24 cellular contexts compared by ENCODE assay signal in the genomic region with DNA sequence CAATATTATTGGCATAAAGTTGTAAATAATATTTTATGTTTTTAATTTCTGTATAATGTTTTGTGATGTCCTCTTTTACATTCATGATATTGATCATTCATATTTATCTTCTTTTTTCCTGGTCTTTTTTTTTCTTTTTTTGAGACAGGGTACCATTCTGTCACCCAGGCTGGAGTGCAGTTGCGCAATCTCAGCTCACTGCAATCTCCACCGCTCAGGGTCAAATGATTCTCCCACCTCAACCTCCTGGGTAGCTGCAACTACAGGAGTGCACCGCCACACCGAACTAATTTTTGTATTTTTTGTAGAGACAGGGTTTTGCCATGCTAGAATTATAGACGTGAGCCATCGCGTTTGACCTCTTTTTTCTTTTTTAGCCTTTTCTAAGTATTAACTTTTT. TPM values are rescaled to one million over a fixed set of nuclear protein-coding genes. Genes with fewer than 3 reads are reported as not detected.
DNase-seq lines count a peak whose midpoint lies in the region; ATAC-seq, FAIRE-seq and TF ChIP-seq lines count a peak whose summit lies in the region.
"Had no signal": no experiment of that assay in that cellular context is flagged by ENCODE, and none has a peak within 500 bp of the region (broad histone marks: within the 10 kb centered on the region; RNA-seq: fewer than 3 reads in every experiment).

No MANE protein-coding gene starts in this region.

- TF ChIP-seq POLR2A in HepG2 (IDR thresholded peaks at IDR 0.05; ENCODE audit: insufficient read depth in 1 of 2, low read depth in 2 of 2, low read length in 2 of 2) (no peak), right lobe of liver (IDR thresholded peaks at IDR 0.05) (no peak), IMR-90 (IDR thresholded peaks at IDR 0.05; ENCODE audit: low read depth, low read length) (no peak), K562 (conservative IDR thresholded peaks at IDR 0.05) (no peak)

- H3K4me2 ChIP-seq in HepG2 (ENCODE audit: low read depth, low read length) (no peak overlapping the region), IMR-90 (ENCODE audit: low read depth, low read length) (no peak overlapping the region), K562 (ENCODE audit: insufficient read depth, low read length) (no peak overlapping the region)
- H3K4me2 ChIP-seq: BLaER1 had no signal

- H4K91ac ChIP-seq in IMR-90 (ENCODE audit: insufficient read depth, low read depth, low read length), result no peak overlapping the region

- H2AK9ac ChIP-seq in IMR-90 (replicated peaks; ENCODE audit: low read depth, low read length, poor library complexity), result no peak overlapping the region

- no peak overlapping the region for H2BK5ac ChIP-seq in IMR-90 (ENCODE audit: low read depth, low read length, poor library complexity, severe bottlenecking)

- H2BK15ac ChIP-seq in IMR-90 (ENCODE audit: low read depth, low read length), result no peak overlapping the region

- CTCF ChIA-PET in HepG2 (lab: Yijun Ruan, JAX; ENCODE audit: low intra/inter-chr PET ratio, low total read pairs), result no interaction called here
- CTCF ChIA-PET in IMR-90 (lab: Yijun Ruan, JAX), result no interaction called here
- CTCF ChIA-PET in K562 (lab: Yijun Ruan, JAX; ENCODE audit: low intra/inter-chr PET ratio), result no interaction called here

- no peaks in the 10 kb centered on the region for H4K20me1 ChIP-seq in HepG2 (ENCODE audit: insufficient read depth, low read length)
- no peaks in the 10 kb centered on the region for H4K20me1 ChIP-seq in IMR-90 (ENCODE audit: insufficient read depth, low read length)
- no peaks in the 10 kb centered on the region for H4K20me1 ChIP-seq in K562 (replicated peaks; ENCODE audit: control insufficient read depth, insufficient read depth, low read length)
- H4K20me1 ChIP-seq: BLaER1 had no signal

- H2AK5ac ChIP-seq in IMR-90 (ENCODE audit: low read depth, low read length), result no peak overlapping the region

- H3K9me3 ChIP-seq in HepG2 (ENCODE audit: low read length) (peaks cover 24% of the 10 kb centered on the region), right lobe of liver (no peaks in the 10 kb centered on the region), IMR-90 (ENCODE audit: control insufficient read depth, insufficient read depth, low read length) (peaks cover 8% of the 10 kb centered on the region), K562 (replicated peaks; ENCODE audit: control insufficient read depth, insufficient read depth, low read depth, low read length) (no peaks in the 10 kb centered on the region; the same call in none of the 2 replicates)
- H3K9me3 ChIP-seq: BE2C had no signal

- no peak overlapping the region for H3K23ac ChIP-seq in IMR-90 (ENCODE audit: low read depth, low read length)

- intact Hi-C loops in HepG2 (cut with micrococcal nuclease; ENCODE audit: unreplicated experiment), result no loop called here
- intact Hi-C loops in right lobe of liver (cut with DNase I), result no loop called here
- intact Hi-C loops in IMR-90 (cut with micrococcal nuclease), result no loop called here
- intact Hi-C loops in K562 (cut with micrococcal nuclease), result no loop called here

- H3K4me3 ChIP-seq in HepG2 (replicated peaks in 1 of 3; ENCODE audit: insufficient read depth in 1 of 3, low read depth in 2 of 3, low read length in 3 of 3) (no peak overlapping the region), right lobe of liver (no peak overlapping the region), IMR-90 (ENCODE audit: insufficient read depth, low read depth, low read length) (no peak overlapping the region), K562 (no peak overlapping the region)
- H3K4me3 ChIP-seq: BLaER1 had no signal

- H3K56ac ChIP-seq in IMR-90 (ENCODE audit: extremely low read depth, insufficient read depth, low read length), result no peak overlapping the region

- no TSS peak for BruUV-seq in HepG2 (replicated peaks; lab: Mats Ljungman, UMichigan)
- BruUV-seq in IMR-90 (replicated peaks; lab: Mats Ljungman, UMichigan), result no TSS peak
- no TSS peak for BruUV-seq in K562 (replicated peaks; lab: Mats Ljungman, UMichigan)

- H4K8ac ChIP-seq in IMR-90 (ENCODE audit: low read depth in 2 of 2, low read length in 2 of 2), result no peak overlapping the region

- TF ChIP-seq CTCF in HepG2 (CRISPR knock-in tag; IDR thresholded peaks at IDR 0.05) (no peak), right lobe of liver (IDR thresholded peaks at IDR 0.05) (no peak), IMR-90 (conservative IDR thresholded peaks at IDR 0.05; ENCODE audit: low read depth, low read length) (no peak), K562 (IDR thresholded peaks at IDR 0.05 in 2 of 3, conservative IDR thresholded peaks at IDR 0.05 in 1 of 3; ENCODE audit: insufficient read depth in 2 of 3, low read depth in 1 of 3, low read length in 3 of 3) (no peak)

- H3K27me3 ChIP-seq in HepG2 (ENCODE audit: control insufficient read depth in 1 of 2, insufficient read depth in 2 of 2, low read length in 2 of 2), result no peaks in the 10 kb centered on the region
- no peaks in the 10 kb centered on the region for H3K27me3 ChIP-seq in right lobe of liver
- H3K27me3 ChIP-seq in IMR-90 (ENCODE audit: control insufficient read depth, insufficient read depth, low read length), result no peaks in the 10 kb centered on the region
- H3K27me3 ChIP-seq in K562 (ENCODE audit: control insufficient read depth in 2 of 2, insufficient read depth in 2 of 2, low read length in 2 of 2), result no peaks in the 10 kb centered on the region
- H3K27me3 ChIP-seq: BE2C, BLaER1 had no signal

- H3K4me1 ChIP-seq in HepG2 (ENCODE audit: insufficient read depth, low read length) (no peaks in the 10 kb centered on the region), right lobe of liver (no peaks in the 10 kb centered on the region), IMR-90 (ENCODE audit: control insufficient read depth, insufficient read depth, low read length) (no peaks in the 10 kb centered on the region), K562 (replicated peaks in 1 of 2; ENCODE audit: control insufficient read depth in 2 of 2, insufficient read depth in 2 of 2, low read length in 2 of 2) (no peaks in the 10 kb centered on the region)
- H3K4me1 ChIP-seq: BE2C, BLaER1 had no signal

- H3K79me2 ChIP-seq in HepG2 (ENCODE audit: insufficient read depth, low read length), result no peaks in the 10 kb centered on the region
- no peaks in the 10 kb centered on the region for H3K79me2 ChIP-seq in K562 (ENCODE audit: control insufficient read depth, insufficient read depth, low read length)

- TF ChIP-seq EP300 in HepG2 (IDR thresholded peaks at IDR 0.05; ENCODE audit: low read depth in 2 of 2, low read length in 2 of 2) (no peak), HepG2 (CRISPR knock-in tag; IDR thresholded peaks at IDR 0.05; ENCODE audit: borderline replicate concordance) (no peak), K562 (IDR thresholded peaks at IDR 0.05; ENCODE audit: low read length) (no peak)

- no peak overlapping the region for H3K18ac ChIP-seq in IMR-90 (ENCODE audit: low read depth, low read length)

- POLR2A ChIA-PET in HepG2 (lab: Yijun Ruan, JAX) (interaction anchor here (1.3 kb wide), 1 partner anchor 52 kb away, joined by 3 read pairs; the partner anchor contains the start of gene USF3), IMR-90 (lab: Charles Lee; ENCODE audit: unreplicated experiment) (no interaction called here), K562 (lab: Yijun Ruan, JAX) (no interaction called here)

- H3K9ac ChIP-seq in HepG2 (ENCODE audit: insufficient read depth, low read depth, low read length) (no peak overlapping the region), IMR-90 (ENCODE audit: low read depth, low read length) (no peak overlapping the region), K562 (ENCODE audit: insufficient read depth in 1 of 2, low read depth in 2 of 2, low read length in 2 of 2) (no peak overlapping the region)
- H3K9ac ChIP-seq: BLaER1 had no signal

- H3K79me1 ChIP-seq in IMR-90 (ENCODE audit: low read depth in 1 of 2, low read length in 2 of 2), result no peaks in the 10 kb centered on the region

- H2BK20ac ChIP-seq in IMR-90 (ENCODE audit: low read depth, low read length), result no peak overlapping the region

- dilution Hi-C loops in IMR-90 (cut with HindIII; ENCODE audit: low sequenced_read_pairs, unreplicated experiment), result no loop called here

- H3K14ac ChIP-seq in IMR-90 (replicated peaks; ENCODE audit: low read depth, low read length), result no peak overlapping the region

- TF ChIP-seq RAD21 in HepG2 (CRISPR knock-in tag; IDR thresholded peaks at IDR 0.05) (no peak), IMR-90 (IDR thresholded peaks at IDR 0.05; ENCODE audit: low read length) (no peak), K562 (CRISPR knock-in tag; conservative IDR thresholded peaks at IDR 0.05 in 1 of 2, IDR thresholded peaks at IDR 0.05 in 1 of 2) (no peak)

- H3K9me1 ChIP-seq in IMR-90 (ENCODE audit: insufficient read depth, low read length) (no peaks in the 10 kb centered on the region), K562 (ENCODE audit: control insufficient read depth, insufficient read depth, low read length) (no peaks in the 10 kb centered on the region)

- no peak overlapping the region for H3K27ac ChIP-seq in HepG2 (ENCODE audit: extremely low read length, insufficient read depth, low read length)
- H3K27ac ChIP-seq in right lobe of liver, result no peak overlapping the region
- no peak overlapping the region for H3K27ac ChIP-seq in IMR-90 (ENCODE audit: insufficient read depth, low read length)
- H3K27ac ChIP-seq in K562 (ENCODE audit: extremely low read depth, low read depth, low read length), result no peak overlapping the region
- H3K27ac ChIP-seq: BLaER1 had no signal

- no peak overlapping the region for H3K4ac ChIP-seq in IMR-90 (ENCODE audit: low read depth, low read length)

- ATAC-seq in HepG2, result no peak
- no peak for ATAC-seq in right lobe of liver
- ATAC-seq in IMR-90 (ENCODE audit: low read depth), result no peak
- no peak for ATAC-seq in K562
- ATAC-seq in GM21381 (IDR thresholded peaks at IDR 0.05; ENCODE audit: unreplicated experiment), result no peak
- no peak for ATAC-seq in HG02938 (IDR thresholded peaks at IDR 0.05; ENCODE audit: unreplicated experiment)

- in situ Hi-C loops in HepG2 (cut with HindIII; ENCODE audit: extremely low pct_ligation_motif_present, low pct_unique_long_range_greater_than_20kb) (no loop called here), IMR-90 (cut with MboI; ENCODE audit: low sequenced_read_pairs) (no loop called here), K562 (cut with MboI) (no loop called here)

- H2AFZ ChIP-seq in HepG2 (ENCODE audit: low read length), result no peak overlapping the region
- no peak overlapping the region for H2AFZ ChIP-seq in IMR-90 (replicated peaks; ENCODE audit: low read length, poor library complexity)
- H2AFZ ChIP-seq in K562 (ENCODE audit: low read depth, low read length), result no peak overlapping the region

- no peaks in the 10 kb centered on the region for H3K36me3 ChIP-seq in HepG2 (replicated peaks in 1 of 2; ENCODE audit: control insufficient read depth in 1 of 2, insufficient read depth in 2 of 2, low read length in 2 of 2)
- H3K36me3 ChIP-seq in right lobe of liver, result no peaks in the 10 kb centered on the region
- no peaks in the 10 kb centered on the region for H3K36me3 ChIP-seq in IMR-90 (ENCODE audit: control insufficient read depth, insufficient read depth, low read length)
- no peaks in the 10 kb centered on the region for H3K36me3 ChIP-seq in K562 (ENCODE audit: control insufficient read depth, insufficient read depth, low read length)
- H3K36me3 ChIP-seq: BE2C, BLaER1 had no signal

- no peak overlapping the region for H4K5ac ChIP-seq in IMR-90 (ENCODE audit: low read depth, low read length)

- WGBS in HepG2 (ENCODE audit: low lambda C conversion rate), result 91% methylated on average over 7 of the region's 7 CpGs
- 91% methylated on average over 7 of the region's 7 CpGs for WGBS in right lobe of liver (ENCODE audit: insufficient coverage, low coverage, low lambda C conversion rate, missing lambda C conversion rate)
- WGBS in IMR-90 (ENCODE audit: extremely low coverage in 2 of 2, insufficient read length in 1 of 2), 2 experiments, result no CpG with 5 or more reads among the region's 7 CpGs
- 0% methylated on average over 1 of the region's 7 CpGs for WGBS in K562 (ENCODE audit: insufficient coverage, low coverage, missing lambda C conversion rate)

- DNase-seq in HepG2 (ENCODE audit: low spot score) (no peak), right lobe of liver (no peak), IMR-90 (no peak), K562 (ENCODE audit: extremely low read depth in 1 of 4, low spot score in 3 of 4) (no peak), GM03348 (ENCODE audit: low spot score) (no peak)
- DNase-seq: 8988T; ACHN; BE2C; C1 segment of cervical spinal cord; CD4-positive, alpha-beta memory T cell; CD4-positive, CD25-positive, alpha-beta regulatory T cell; CD8-positive, alpha-beta memory T cell; COR-L47; DMS 273 treated with DMSO at 0.1 percent for 48 hours; DMS153; DMS53; DMS79; DND-41; EL; GDM1 had no signal

- H2BK120ac ChIP-seq in IMR-90 (ENCODE audit: low read depth, low read length), result no peak overlapping the region

- no peak for FAIRE-seq in HepG2 (lab: Jason Lieb, UNC)
- no peak for FAIRE-seq in K562 (lab: Jason Lieb, UNC)
- FAIRE-seq: GM19239 had no signal

RNA-seq across cellular contexts. Expression of gene USF3, which starts 52.9 kb away (rescaled TPM):
- total RNA-seq in HepG2 (2016; rRNA removed; fragmentation: Illumina TruSeq; extraction: Trizol) (6.3 and 13.3 TPM in 2 replicates), right lobe of liver (10 to 100 TPM; 12.1 to 20.3 (median 17.6) TPM), IMR-90 (2012; rRNA removed) (5.2 and 6.1 TPM in 2 replicates), K562 (2014; rRNA removed) (2.3 and 2.4 TPM in 2 replicates), K562 (2014; rRNA removed; fragmentation: Illumina TruSeq; extraction: Trizol) (3.1 and 3.7 TPM in 2 replicates), K562 (2015; rRNA removed; fragmentation: Illumina TruSeq; extraction: Trizol) (4.4 and 4.7 TPM in 2 replicates), K562 (2021) (3.9 and 4.4 TPM in 2 replicates)
- 0.81 and 1.1 TPM in 2 replicates for total RNA-seq in HepG2 (2016; cell fraction: cytosol; rRNA removed; fragmentation: Illumina TruSeq; extraction: Trizol; ENCODE audit: low read depth)
- 6.2 and 13.4 TPM in 2 replicates for total RNA-seq in HepG2 (2016; cell fraction: insoluble cytoplasmic fraction; rRNA removed; fragmentation: Illumina TruSeq; extraction: Trizol)
- 3.6 and 3.8 TPM in 2 replicates for total RNA-seq in HepG2 (2016; cell fraction: membrane; rRNA removed; fragmentation: Illumina TruSeq; extraction: Trizol)
- 8.1 and 8.9 TPM in 2 replicates for total RNA-seq in HepG2 (2016; cell fraction: nucleus; rRNA removed; fragmentation: Illumina TruSeq; extraction: Trizol)
- polyA plus RNA-seq in HepG2 (2011; rRNA removed) (10.9 and 15.2 TPM in 2 replicates), IMR-90 (2012; rRNA removed) (2.8 and 3.0 TPM in 2 replicates), K562 (2011; rRNA removed) (4.9 and 6.9 TPM in 2 replicates), K562 (2014; fragmentation: Illumina TruSeq; extraction: Trizol) (2.9 and 3.1 TPM in 2 replicates), K562 (2014; fragmentation: Nextera tagmentation; extraction: Ambion mirVana) (1 to 10 TPM; 1.4 to 1.7 TPM), K562 (2014; rRNA removed) (2.1 and 3.1 TPM in 2 replicates)
- polyA plus RNA-seq in HepG2 (2011; cell fraction: cytosol; rRNA removed), result 7.1 and 10.4 TPM in 2 replicates
- polyA plus RNA-seq in HepG2 (2011; cell fraction: nucleus; rRNA removed), result 6.2 and 6.7 TPM in 2 replicates
- 3.1 and 5.6 TPM in 2 replicates for polyA plus RNA-seq in HepG2 (2012)
- 0.45 and 0.46 TPM in 2 replicates for polyA plus RNA-seq in HepG2 (2016; cell fraction: cytosol; fragmentation: Illumina TruSeq; extraction: Trizol; ENCODE audit: low read depth)
- polyA plus RNA-seq in HepG2 (2016; cell fraction: insoluble cytoplasmic fraction; fragmentation: Illumina TruSeq; extraction: Trizol; ENCODE audit: low read depth), result 9.5 and 9.6 TPM in 2 replicates
- polyA plus RNA-seq in HepG2 (2016; cell fraction: membrane; fragmentation: Illumina TruSeq; extraction: Trizol; ENCODE audit: low read depth), result 1.2 and 1.5 TPM in 2 replicates
- 9.5 and 10.8 TPM in 2 replicates for polyA plus RNA-seq in HepG2 (2016; cell fraction: nucleus; fragmentation: Illumina TruSeq; extraction: Trizol; ENCODE audit: insufficient read depth, low read depth)
- 15.9 and 26.7 TPM in 2 replicates for polyA minus RNA-seq in HepG2 (2011; rRNA and poly(A)+ RNA removed; ENCODE audit: low replicate concordance)
- 14.4 and 15.1 TPM in 2 replicates for polyA minus RNA-seq in HepG2 (2011; cell fraction: cytosol; rRNA and poly(A)+ RNA removed)
- polyA minus RNA-seq in HepG2 (2011; cell fraction: nucleus; rRNA and poly(A)+ RNA removed), result 20.2 and 23.6 TPM in 2 replicates
- polyA plus RNA-seq in IMR-90 (2012; cell fraction: cytosol; rRNA removed), result 0.74 and 0.76 TPM in 2 replicates
- 0.59 and 3.7 TPM in 2 replicates for polyA plus RNA-seq in IMR-90 (2012; cell fraction: nucleus; rRNA removed; ENCODE audit: low replicate concordance)
- total RNA-seq in K562 (2011; cell fraction: chromatin; rRNA removed; ENCODE audit: low replicate concordance), result 2.4 and 8.4 TPM in 2 replicates
- 1.5 and 2.6 TPM in 2 replicates for total RNA-seq in K562 (2011; cell fraction: nucleolus; rRNA removed)
- total RNA-seq in K562 (2011; cell fraction: nucleoplasm; rRNA removed), result 2.9 and 5.5 TPM in 2 replicates
- polyA plus RNA-seq in K562 (2011; cell fraction: cytosol; rRNA removed), result 3.2 and 4.0 TPM in 2 replicates
- polyA plus RNA-seq in K562 (2011; cell fraction: nucleus; rRNA removed), result 2.8 and 2.9 TPM in 2 replicates
- polyA plus RNA-seq in K562 (2012), result 1.4 and 1.6 TPM in 2 replicates
- polyA minus RNA-seq in K562 (2011; rRNA and poly(A)+ RNA removed), result 14.1 and 15.5 TPM in 2 replicates
- polyA minus RNA-seq in K562 (2011; cell fraction: cytosol; rRNA and poly(A)+ RNA removed), result 4.2 and 5.3 TPM in 2 replicates
- 2.8 and 4.8 TPM in 2 replicates for polyA minus RNA-seq in K562 (2011; cell fraction: nucleus; rRNA and poly(A)+ RNA removed)

Comparison
In these comparisons a context has a peak if more than half of its experiments do, and no peak if none do; other contexts are left out.
1. Of the 241 proteins assayed by ChIP-seq in both HepG2 and K562: peak only in HepG2: none; only in K562: none; in both: CEBPB; in neither: 239; mixed calls (peak in some experiments, not most) for 1.